Comparison of ENCODE assay signal across 16 cellular contexts in the genomic region with DNA sequence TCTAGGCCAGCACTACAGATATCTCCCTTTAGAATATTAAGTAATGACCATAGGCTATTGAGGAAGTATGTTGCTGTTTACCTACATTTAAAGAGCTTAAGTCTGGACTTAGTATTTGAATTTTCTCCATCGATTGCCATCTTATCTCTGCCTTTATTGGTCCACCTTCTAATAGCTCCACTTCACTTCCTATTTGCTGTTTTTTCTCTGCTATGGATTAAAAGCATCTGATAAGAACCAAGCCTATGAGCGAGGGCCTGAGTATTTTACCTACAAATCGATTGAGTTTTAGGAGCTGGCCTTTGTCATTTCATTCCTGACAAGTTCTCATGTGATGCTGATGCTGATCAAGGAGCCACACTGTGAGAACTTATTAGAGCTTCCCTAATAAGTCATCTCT.
"Had no signal": no experiment of that assay in that cellular context is flagged by ENCODE, and none has a peak within 500 bp of the region (broad histone marks: within the 10 kb centered on the region; RNA-seq: fewer than 3 reads in every experiment).

No MANE protein-coding gene starts in this region.

- H3K27me3 ChIP-seq: breast epithelium, sigmoid colon, uterus had no signal

- H3K27ac ChIP-seq: breast epithelium, dorsolateral prefrontal cortex, thoracic aorta had no signal

- H3K4me3 ChIP-seq: breast epithelium, dorsolateral prefrontal cortex, sigmoid colon, thoracic aorta, uterus had no signal

- H3K36me3 ChIP-seq: breast epithelium, sigmoid colon, thoracic aorta, uterus had no signal

- DNase-seq: activated CD4-positive, alpha-beta T cell treated with anti-CD3 and anti-CD28 coated beads, Interleukin-2, amount 50 U/mL, for 48 hours; activated CD8-positive, alpha-beta memory T cell treated with anti-CD3 and anti-CD28 coated beads, Interleukin-2, amount 10 ng/mL, durations not matched to agents 7 days and 5 days; activated effector memory CD4-positive, alpha-beta T cell treated with anti-CD3 and anti-CD28 coated beads, Interleukin-2, amount 50 U/mL, for 16 hours; activated naive CD8-positive, alpha-beta T cell treated with anti-CD3 and anti-CD28 coated beads, Interleukin-2, amount 10 ng/mL, durations not matched to agents 7 days and 5 days; activated T-cell treated with anti-CD3 and anti-CD28 coated beads, Interleukin-2, amount 50 U/mL, for 24 hours; aorta; dorsolateral prefrontal cortex; naive thymus-derived CD4-positive, alpha-beta T cell; sigmoid colon; stimulated activated CD4-positive, alpha-beta T cell treated with anti-CD3 and anti-CD28 coated beads, Interleukin-4, amount 100 ng/mL, for 1 hour; stimulated activated CD8-positive, alpha-beta memory T cell treated with anti-CD3 and anti-CD28 coated beads, Interleukin-4, amount 100 ng/mL, for 48 hours; stimulated activated naive CD8-positive, alpha-beta T cell treated with anti-CD3 and anti-CD28 coated beads, Interleukin-15, amount 100 ng/mL, for 72 hours; uterus had no signal

- H3K4me3 Mint-ChIP-seq: activated CD8-positive, alpha-beta memory T cell treated with anti-CD3 and anti-CD28 coated beads, Interleukin-2, amount 10 ng/mL, durations not matched to agents 7 days and 5 days; activated naive CD8-positive, alpha-beta T cell treated with anti-CD3 and anti-CD28 coated beads, Interleukin-2, amount 10 ng/mL, durations not matched to agents 7 days and 5 days; activated T-cell treated with anti-CD3 and anti-CD28 coated beads, Interleukin-2, amount 50 U/mL, for 24 hours; stimulated activated naive CD8-positive, alpha-beta T cell treated with anti-CD3 and anti-CD28 coated beads, Interleukin-15, amount 100 ng/mL, for 72 hours had no signal

- H3K9me3 ChIP-seq: breast epithelium, sigmoid colon, thoracic aorta, uterus had no signal

- ATAC-seq: activated CD4-positive, CD25-positive, alpha-beta regulatory T cell treated with anti-CD3 and anti-CD28 coated beads, Interleukin-2, amount 50 U/mL, for 24 hours; activated CD8-positive, alpha-beta memory T cell treated with anti-CD3 and anti-CD28 coated beads, Interleukin-2, amount 10 ng/mL, durations not matched to agents 7 days and 5 days; naive thymus-derived CD4-positive, alpha-beta T cell; stimulated activated naive CD8-positive, alpha-beta T cell treated with anti-CD3 and anti-CD28 coated beads, Interleukin-15, amount 100 ng/mL, for 72 hours had no signal

- H3K27me3 Mint-ChIP-seq: activated CD8-positive, alpha-beta memory T cell treated with anti-CD3 and anti-CD28 coated beads, Interleukin-2, amount 10 ng/mL, durations not matched to agents 7 days and 5 days; activated naive CD8-positive, alpha-beta T cell treated with anti-CD3 and anti-CD28 coated beads, Interleukin-2, amount 10 ng/mL, durations not matched to agents 7 days and 5 days; activated T-cell treated with anti-CD3 and anti-CD28 coated beads, Interleukin-2, amount 50 U/mL, for 24 hours; naive thymus-derived CD4-positive, alpha-beta T cell; stimulated activated naive CD8-positive, alpha-beta T cell treated with anti-CD3 and anti-CD28 coated beads, Interleukin-15, amount 100 ng/mL, for 72 hours had no signal

- H3K27ac Mint-ChIP-seq: activated T-cell treated with anti-CD3 and anti-CD28 coated beads, Interleukin-2, amount 50 U/mL, for 24 hours; stimulated activated naive CD8-positive, alpha-beta T cell treated with anti-CD3 and anti-CD28 coated beads, Interleukin-15, amount 100 ng/mL, for 72 hours had no signal
